20 cellular contexts compared by ENCODE assay signal in genomic region chr20:44517454-44517853, GRCh38. TPM values are rescaled to one million over a fixed set of nuclear protein-coding genes. Genes with fewer than 3 reads are reported as not detected.
DNase-seq lines count a peak whose midpoint lies in the region; ATAC-seq and TF ChIP-seq lines count a peak whose summit lies in the region.
"Had no signal": no experiment of that assay in that cellular context is flagged by ENCODE, and none has a peak within 500 bp of the region (broad histone marks: within the 10 kb centered on the region; RNA-seq: fewer than 3 reads in every experiment).

No MANE protein-coding gene starts in this region.

- H3K9me3 ChIP-seq in right cardiac atrium (ENCODE audit: control insufficient read depth, low read length) = no peaks in the 10 kb centered on the region
- H3K9me3 ChIP-seq in vagina = no peaks in the 10 kb centered on the region
- H3K9me3 ChIP-seq in tibial nerve = no peaks in the 10 kb centered on the region
- H3K9me3 ChIP-seq: suprapubic skin had no signal

- 72% methylated on average over 3 of the region's 3 CpGs for WGBS in right cardiac atrium
- WGBS in mesendoderm (ENCODE audit: extremely low coverage, insufficient coverage, low lambda C conversion rate) = no CpG with 5 or more reads among the region's 3 CpGs
- WGBS in tibial nerve, 2 donors = 83 to 85% methylated on average over 3 of the region's 3 CpGs

- no peak for TF ChIP-seq EP300 in tibial nerve (IDR thresholded peaks at IDR 0.05)

- H3K4me2 ChIP-seq in mesendoderm (ENCODE audit: low read length) = no peak overlapping the region
- H3K4me2 ChIP-seq: KMS-11 had no signal

- intact Hi-C loops in right cardiac atrium (cut with DNase I) = no loop called here
- intact Hi-C loops in cardiac septum (cut with DNase I) = no loop called here
- intact Hi-C loops in vagina (cut with DNase I) = no loop called here

- ATAC-seq in right cardiac atrium = no peak
- no peak for ATAC-seq in activated T-helper 17 cell treated with anti-CD3 and anti-CD28 coated beads, Interleukin-2, amount 50 U/mL, for 72 hours (replicated peaks)
- ATAC-seq in HG03135 (IDR thresholded peaks at IDR 0.05; ENCODE audit: unreplicated experiment) = no peak
- ATAC-seq: activated CD8-positive, alpha-beta T cell treated with anti-CD3 and anti-CD28 coated beads, Interleukin-2, amount 10 ng/mL, durations not matched to agents 7 days and 5 days; effector memory CD8-positive, alpha-beta T cell; WTC11 had no signal

- H3K79me1 ChIP-seq in mesendoderm (ENCODE audit: low read length) = peaks cover 16% of the 10 kb centered on the region

- no peak overlapping the region for H2BK5ac ChIP-seq in mesendoderm (ENCODE audit: low read length)

- H2AK5ac ChIP-seq in mesendoderm (ENCODE audit: low read length) = no peak overlapping the region

- no peak overlapping the region for H3K23ac ChIP-seq in mesendoderm (ENCODE audit: low read length)

- no peaks in the 10 kb centered on the region for H3K27me3 Mint-ChIP-seq in activated T-helper 17 cell treated with anti-CD3 and anti-CD28 coated beads, Interleukin-2, amount 50 U/mL, for 72 hours
- H3K27me3 Mint-ChIP-seq: effector memory CD8-positive, alpha-beta T cell; progenitor cell of endocrine pancreas had no signal

- no peak overlapping the region for H4K5ac ChIP-seq in mesendoderm (ENCODE audit: low read length)

- peaks cover 64% of the 10 kb centered on the region for H3K79me2 ChIP-seq in mesendoderm (ENCODE audit: control insufficient read depth, insufficient read depth, low read length)

- TF ChIP-seq POLR2A in vagina (IDR thresholded peaks at IDR 0.05) = no peak
- TF ChIP-seq POLR2A in tibial nerve (IDR thresholded peaks at IDR 0.05) = no peak

- no peaks in the 10 kb centered on the region for H3K9me3 Mint-ChIP-seq in activated T-helper 17 cell treated with anti-CD3 and anti-CD28 coated beads, Interleukin-2, amount 50 U/mL, for 72 hours
- H3K9me3 Mint-ChIP-seq: effector memory CD8-positive, alpha-beta T cell; nephron; WTC11 had no signal

- H3K9ac ChIP-seq in mesendoderm (ENCODE audit: low read length) = no peak overlapping the region
- H3K9ac ChIP-seq: KMS-11 had no signal

- no peak overlapping the region for H3K18ac ChIP-seq in mesendoderm (ENCODE audit: low read length)

- H4K8ac ChIP-seq in mesendoderm (ENCODE audit: low read depth, low read length) = no peak overlapping the region

- H3K36me3 ChIP-seq in mesendoderm (ENCODE audit: control insufficient read depth, insufficient read depth, low read length) (no peaks in the 10 kb centered on the region), vagina (no peaks in the 10 kb centered on the region), tibial nerve (peaks cover 0 to 19% (median 0%) of the 10 kb centered on the region in 3 donors)

- H3K4ac ChIP-seq in mesendoderm (ENCODE audit: low read depth, low read length) = peak overlapping the region; percentile 50

- H3K4me3 ChIP-seq in right cardiac atrium (ENCODE audit: low read length) (no peak overlapping the region), mesendoderm (ENCODE audit: low read length) (no peak overlapping the region), vagina (no peak overlapping the region), tibial nerve (no peak overlapping the region)
- H3K4me3 ChIP-seq: suprapubic skin had no signal

- no peak for TF ChIP-seq CTCF in vagina (IDR thresholded peaks at IDR 0.05)
- TF ChIP-seq CTCF in tibial nerve (IDR thresholded peaks at IDR 0.05) = no peak

- H2BK120ac ChIP-seq in mesendoderm (ENCODE audit: low read depth, low read length) = no peak overlapping the region

- peak overlapping the region; percentile 37 for H3K4me3 Mint-ChIP-seq in activated T-helper 17 cell treated with anti-CD3 and anti-CD28 coated beads, Interleukin-2, amount 50 U/mL, for 72 hours
- H3K4me3 Mint-ChIP-seq: activated CD8-positive, alpha-beta T cell treated with anti-CD3 and anti-CD28 coated beads, Interleukin-2, amount 10 ng/mL, durations not matched to agents 7 days and 5 days; WTC11 had no signal

- no peak for DNase-seq in right cardiac atrium
- DNase-seq in cardiac septum (ENCODE audit: low spot score) = no peak
- DNase-seq in mesendoderm = no peak
- DNase-seq in vagina (ENCODE audit: extremely low spot score in 2 of 2) = no peak
- DNase-seq in activated effector memory CD4-positive, alpha-beta T cell treated with Interleukin-2 at 50 U/mL for 16 hours = no peak
- DNase-seq in tibial nerve (ENCODE audit: low spot score in 2 of 2) = no peak
- DNase-seq: activated CD8-positive, alpha-beta T cell treated with anti-CD3 and anti-CD28 coated beads, Interleukin-2, amount 10 ng/mL, durations not matched to agents 7 days and 5 days; effector memory CD8-positive, alpha-beta T cell; EL; kidney; NCI-H2029; NCI-H446 treated with DMSO at 0.1 percent for 48 hours; stimulated activated CD8-positive, alpha-beta memory T cell treated with anti-CD3 and anti-CD28 coated beads, Interleukin-4, amount 100 ng/mL, for 48 hours had no signal

- no peak overlapping the region for H3K56ac ChIP-seq in mesendoderm (ENCODE audit: low read length)

- H3K36me3 Mint-ChIP-seq in activated T-helper 17 cell treated with anti-CD3 and anti-CD28 coated beads, Interleukin-2, amount 50 U/mL, for 72 hours (ENCODE audit: low read depth) = peaks cover 46% of the 10 kb centered on the region
- H3K36me3 Mint-ChIP-seq: WTC11 had no signal

- peak overlapping the region; percentile 55 for H3K27ac Mint-ChIP-seq in activated T-helper 17 cell treated with anti-CD3 and anti-CD28 coated beads, Interleukin-2, amount 50 U/mL, for 72 hours
- H3K27ac Mint-ChIP-seq: activated CD8-positive, alpha-beta T cell treated with anti-CD3 and anti-CD28 coated beads, Interleukin-2, amount 10 ng/mL, durations not matched to agents 7 days and 5 days; nephron; progenitor cell of endocrine pancreas; WTC11 had no signal

- H3K4me1 ChIP-seq in right cardiac atrium (ENCODE audit: control insufficient read depth, insufficient read depth, low read length) (peaks cover 5% of the 10 kb centered on the region), mesendoderm (ENCODE audit: control insufficient read depth, low read depth, low read length) (peaks cover 11% of the 10 kb centered on the region), vagina (peaks cover 78% of the 10 kb centered on the region), tibial nerve (peaks cover 2 to 83% (median 43%) of the 10 kb centered on the region in 4 donors)

- peak overlapping the region; percentile 34 for H3K27ac ChIP-seq in right cardiac atrium (ENCODE audit: low read length)
- no peak overlapping the region for H3K27ac ChIP-seq in mesendoderm (ENCODE audit: low read depth, low read length)
- peak overlapping the region; percentile 27 for H3K27ac ChIP-seq in vagina
- H3K27ac ChIP-seq in tibial nerve = peak overlapping the region in 1 of 4 donors; percentile 1
- H3K27ac ChIP-seq: KMS-11, suprapubic skin had no signal

- peaks cover 34% of the 10 kb centered on the region for H3K4me1 Mint-ChIP-seq in activated T-helper 17 cell treated with anti-CD3 and anti-CD28 coated beads, Interleukin-2, amount 50 U/mL, for 72 hours

- H3K27me3 ChIP-seq in right cardiac atrium (ENCODE audit: control insufficient read depth, insufficient read depth) (no peaks in the 10 kb centered on the region), mesendoderm (ENCODE audit: insufficient read depth, low read length, poor library complexity) (no peaks in the 10 kb centered on the region), vagina (no peaks in the 10 kb centered on the region), tibial nerve (no peaks in the 10 kb centered on the region)
- H3K27me3 ChIP-seq: suprapubic skin had no signal

- no peak overlapping the region for H2BK15ac ChIP-seq in mesendoderm (replicated peaks; ENCODE audit: low read depth)

RNA-seq across cellular contexts. Expression of gene SERINC3, which starts 4.4 kb away (rescaled TPM):
- 100 to 1,000 TPM; 101 to 118 (median 105) TPM for total RNA-seq in right cardiac atrium
- 47.8 TPM for polyA plus RNA-seq in right cardiac atrium
- 94.3 TPM for total RNA-seq in cardiac septum
- 10 to 100 TPM; 68.7 to 86.8 TPM for total RNA-seq in activated T-helper 17 cell treated with anti-CD3 and anti-CD28 coated beads, Interleukin-2, amount 50 U/mL, for 72 hours
- 66.1 TPM for polyA plus RNA-seq in mesendoderm (2013, experiment 1 of 2)
- polyA plus RNA-seq in mesendoderm (2013, experiment 2 of 2) = 66.8 TPM
- total RNA-seq in vagina = 77.3 TPM
- 10 to 100 TPM; 59.7 to 97.5 (median 86.7) TPM for total RNA-seq in tibial nerve

RNA-seq across cellular contexts. Expression of gene TTPAL, which starts 41.8 kb away (rescaled TPM):
- total RNA-seq in right cardiac atrium (1 to 10 TPM; 6.3 to 7.1 (median 6.7) TPM), cardiac septum (5.3 TPM), vagina (16.0 TPM), tibial nerve (10 to 100 TPM; 13.0 to 23.7 (median 16.9) TPM)
- polyA plus RNA-seq in right cardiac atrium = 3.1 TPM
- total RNA-seq in activated T-helper 17 cell treated with anti-CD3 and anti-CD28 coated beads, Interleukin-2, amount 50 U/mL, for 72 hours = 10 to 100 TPM; 15.5 to 23.0 TPM
- 9.7 TPM for polyA plus RNA-seq in mesendoderm (2013, experiment 1 of 2)
- polyA plus RNA-seq in mesendoderm (2013, experiment 2 of 2) = 9.1 TPM
